In genomic region chr1:29581256-29581655, GRCh38 we compare ENCODE assay signal across 22 cellular contexts.
"Had no signal": no experiment of that assay in that cellular context is flagged by ENCODE, and none has a peak within 500 bp of the region (broad histone marks: within the 10 kb centered on the region; RNA-seq: fewer than 3 reads in every experiment).

No MANE protein-coding gene starts in this region.

- H3K9me3 ChIP-seq: gastroesophageal sphincter, heart left ventricle, lower lobe of right lung, ovary, psoas muscle, sigmoid colon, stomach, thyroid gland had no signal

- H3K4me3 ChIP-seq: coronary artery, gastroesophageal sphincter, heart left ventricle, hepatocyte, lower lobe of right lung, ovary, psoas muscle, sigmoid colon, stomach, thyroid gland had no signal

- ATAC-seq: foreskin keratinocyte, gastroesophageal sphincter, heart left ventricle, left ventricle myocardium superior, lower lobe of right lung, natural killer cell, psoas muscle, right cardiac atrium had no signal

- H3K4me1 ChIP-seq: gastroesophageal sphincter, heart left ventricle, lower lobe of right lung, psoas muscle, sigmoid colon, stomach, thyroid gland had no signal

- H3K36me3 ChIP-seq: gastroesophageal sphincter, heart left ventricle, lower lobe of right lung, ovary, sigmoid colon, stomach, thyroid gland had no signal

- H3K27ac ChIP-seq: coronary artery, foreskin keratinocyte, gastroesophageal sphincter, heart left ventricle, hepatocyte, lower lobe of right lung, ovary, psoas muscle, sigmoid colon, stomach, thyroid gland had no signal

- DNase-seq: dermis blood vessel endothelial cell; effector memory CD4-positive, alpha-beta T cell; heart left ventricle; kidney glomerular epithelial cell; left ventricle myocardium superior; lower lobe of right lung; natural killer cell; occipital lobe; ovary; posterior cingulate gyrus; psoas muscle; right cardiac atrium; sigmoid colon; stimulated activated CD4-positive, alpha-beta T cell treated with anti-CD3 and anti-CD28 coated beads, Interleukin-2, amount 100 ng/mL, for 24 hours; stimulated activated CD4-positive, alpha-beta T cell treated with anti-CD3 and anti-CD28 coated beads, Interleukin-4, amount 100 ng/mL, for 24 hours; stimulated activated naive CD4-positive, alpha-beta T cell treated with Interleukin-2 at 50 U/mL for 16 hours; stomach; thyroid gland had no signal
